Comparison of ENCODE assay signal across 8 cellular contexts in the genomic region with DNA sequence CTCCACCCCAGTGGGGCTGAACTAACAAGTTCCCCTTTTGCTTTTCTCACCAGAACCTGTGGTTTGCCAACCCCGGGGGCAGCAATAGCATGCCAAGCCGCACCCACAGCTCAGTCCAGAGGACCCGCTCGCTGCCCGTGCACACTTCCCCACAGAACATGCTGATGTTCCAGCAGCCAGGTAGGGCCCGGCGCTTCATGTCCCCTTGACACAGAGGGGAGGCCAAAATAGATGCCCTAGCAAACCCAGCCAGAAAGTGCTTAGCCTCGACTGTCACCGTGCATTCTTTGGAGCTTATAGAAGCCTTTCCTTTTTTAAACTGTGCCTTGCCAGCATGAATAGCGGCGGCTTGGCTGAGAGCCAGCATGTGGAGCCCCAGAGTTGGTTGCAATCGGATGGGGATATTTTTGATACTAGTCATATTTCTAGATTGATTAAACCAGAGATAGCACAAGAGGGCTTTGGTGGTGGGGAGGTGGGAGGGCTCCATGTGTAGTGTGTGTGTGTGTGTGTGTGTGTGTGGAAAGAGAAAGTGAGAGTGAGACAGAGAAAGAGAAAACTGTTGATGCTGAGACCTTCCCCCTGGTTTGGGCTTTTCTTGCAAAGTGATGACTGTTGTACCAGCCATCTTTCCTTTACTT.
A peak's percentile ranks its signal among the peaks of the same experiment; 100 is the strongest.
DNase-seq lines count a peak whose midpoint lies in the region; ATAC-seq and TF ChIP-seq lines count a peak whose summit lies in the region.

No MANE protein-coding gene starts in this region.

- H3K4me1 Mint-ChIP-seq in activated CD4-positive, alpha-beta memory T cell treated with anti-CD3 and anti-CD28 coated beads, Interleukin-2, amount 10 ng/mL, durations not matched to agents 7 days and 5 days, result peaks cover 37% of the 10 kb centered on the region
- H3K4me1 Mint-ChIP-seq in endodermal cell, result peaks cover 17% of the 10 kb centered on the region

- H3K27ac Mint-ChIP-seq in activated CD4-positive, alpha-beta memory T cell treated with anti-CD3 and anti-CD28 coated beads, Interleukin-2, amount 10 ng/mL, durations not matched to agents 7 days and 5 days, result no peak overlapping the region
- no peak overlapping the region for H3K27ac Mint-ChIP-seq in endodermal cell

- H3K9me3 Mint-ChIP-seq in activated CD4-positive, alpha-beta memory T cell treated with anti-CD3 and anti-CD28 coated beads, Interleukin-2, amount 10 ng/mL, durations not matched to agents 7 days and 5 days, result no peaks in the 10 kb centered on the region
- H3K9me3 Mint-ChIP-seq in endodermal cell, result peaks cover 2% of the 10 kb centered on the region

- peaks cover 41% of the 10 kb centered on the region for H3K27me3 Mint-ChIP-seq in activated CD4-positive, alpha-beta memory T cell treated with anti-CD3 and anti-CD28 coated beads, Interleukin-2, amount 10 ng/mL, durations not matched to agents 7 days and 5 days
- no peaks in the 10 kb centered on the region for H3K27me3 Mint-ChIP-seq in endodermal cell (ENCODE audit: insufficient read depth)

- POLR2A ChIA-PET in activated CD4-positive, alpha-beta memory T cell treated with anti-CD3 and anti-CD28 coated beads, Interleukin-2, amount 10 ng/mL, durations not matched to agents 7 days and 5 days (lab: Charles Lee), result interaction anchor here (1.2 to 4.9 kb wide), 3 partner anchors 47 to 211 kb away, joined by 3 to 60 read pairs (median 4); a partner anchor contains a TSS

- H3K27me3 ChIP-seq in MG63, result no peaks in the 10 kb centered on the region
- H3K27me3 ChIP-seq in endodermal cell (ENCODE audit: control insufficient read depth, insufficient read depth, low read length, poor library complexity, severe bottlenecking), result no peaks in the 10 kb centered on the region

- H3K9ac ChIP-seq in endodermal cell (ENCODE audit: extremely low read depth, low read length, poor library complexity, severe bottlenecking), result no peak overlapping the region

- H3K27ac ChIP-seq in endodermal cell (ENCODE audit: low read depth, low read length), result no peak overlapping the region

- H3K9me3 ChIP-seq in MG63 (no peaks in the 10 kb centered on the region), endodermal cell (ENCODE audit: control insufficient read depth, low read length) (no peaks in the 10 kb centered on the region)

- no peak for TF ChIP-seq CTCF in fibroblast of mammary gland (conservative IDR thresholded peaks at IDR 0.05; ENCODE audit: control insufficient read depth, insufficient read depth, low read depth, low read length)
- no peak for TF ChIP-seq CTCF in endodermal cell (conservative IDR thresholded peaks at IDR 0.05)

- ATAC-seq in GM21529 (IDR thresholded peaks at IDR 0.05; ENCODE audit: unreplicated experiment), result no peak
- no peak for ATAC-seq in GM21576 (IDR thresholded peaks at IDR 0.05; ENCODE audit: unreplicated experiment)

- H3K4me3 ChIP-seq in MG63 (no peak overlapping the region), fibroblast of mammary gland (ENCODE audit: control insufficient read depth, low read depth, low read length) (no peak overlapping the region), endodermal cell (ENCODE audit: low read length) (no peak overlapping the region)

- no peaks in the 10 kb centered on the region for H3K4me1 ChIP-seq in endodermal cell (ENCODE audit: control insufficient read depth, insufficient read depth, low read length)

- WGBS in endodermal cell (ENCODE audit: insufficient coverage in 1 of 2, insufficient read length in 1 of 2), 2 experiments, result 92 to 98% methylated on average over 6 to 12 of the region's 12 CpGs

- H3K36me3 ChIP-seq in MG63 (peaks cover 16% of the 10 kb centered on the region), endodermal cell (ENCODE audit: control insufficient read depth, insufficient read depth, low read length) (no peaks in the 10 kb centered on the region)

- CTCF ChIA-PET in activated CD4-positive, alpha-beta memory T cell treated with anti-CD3 and anti-CD28 coated beads, Interleukin-2, amount 10 ng/mL, durations not matched to agents 7 days and 5 days (lab: Charles Lee), result interaction anchor here (0.8 to 6.4 kb wide), 2 partner anchors 29 to 212 kb away, joined by 3 to 238 read pairs; a partner anchor contains a TSS

- no peaks in the 10 kb centered on the region for H3K36me3 Mint-ChIP-seq in activated CD4-positive, alpha-beta memory T cell treated with anti-CD3 and anti-CD28 coated beads, Interleukin-2, amount 10 ng/mL, durations not matched to agents 7 days and 5 days (ENCODE audit: low read depth)
- no peaks in the 10 kb centered on the region for H3K36me3 Mint-ChIP-seq in endodermal cell (ENCODE audit: low read depth)

- no peak overlapping the region for H3K4me3 Mint-ChIP-seq in activated CD4-positive, alpha-beta memory T cell treated with anti-CD3 and anti-CD28 coated beads, Interleukin-2, amount 10 ng/mL, durations not matched to agents 7 days and 5 days
- no peak overlapping the region for H3K4me3 Mint-ChIP-seq in endodermal cell

- DNase-seq in GM03348 (ENCODE audit: low spot score) (peak; percentile 79), MG63 (peak; percentile 68), fibroblast of mammary gland (ENCODE audit: low read depth) (peak; percentile 28), endodermal cell (no peak)
- peak; percentile 53 for DNase-seq in activated CD4-positive, alpha-beta memory T cell treated with anti-CD3 and anti-CD28 coated beads, Interleukin-2, amount 10 ng/mL, durations not matched to agents 7 days and 5 days
- DNase-seq in stimulated activated CD4-positive, alpha-beta T cell treated with anti-CD3 and anti-CD28 coated beads, Interleukin-12 subunit alpha, Interleukin-12 subunit beta, amount 100 ng/mL, for 24 hours (ENCODE audit: low read depth in 2 of 2), result peak; percentile 58 to 85
